In the genomic region with DNA sequence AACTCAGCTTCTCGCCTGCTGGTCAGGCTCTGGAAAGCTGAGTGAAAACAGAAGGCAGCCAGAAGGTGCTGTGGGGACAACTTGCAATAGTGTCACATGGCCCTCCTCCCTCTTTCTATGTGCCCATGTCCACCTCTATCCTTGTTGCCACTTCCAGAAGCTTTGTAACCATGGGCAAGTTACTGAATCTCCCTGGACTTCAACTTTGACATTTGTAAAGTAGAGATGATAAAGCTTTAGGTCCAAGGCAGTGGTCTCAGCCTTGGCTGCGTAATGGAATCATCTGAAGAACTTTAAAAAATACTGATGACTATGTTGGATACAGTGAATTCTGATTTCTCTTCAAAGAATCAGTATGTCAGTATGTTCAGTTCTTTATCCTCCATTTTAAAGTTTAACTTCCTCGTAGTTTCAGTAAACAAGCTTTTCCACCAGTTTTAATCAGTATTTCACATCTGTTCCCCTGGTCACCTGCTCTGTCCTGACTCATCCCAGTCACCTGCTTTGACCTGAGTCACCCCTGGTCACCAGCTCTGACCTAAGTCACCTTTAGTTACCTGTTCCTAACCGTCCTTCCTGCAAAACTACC, we compare ENCODE assay signal across 1 cellular context.
TF ChIP-seq lines count a peak whose summit lies in the region.

No MANE protein-coding gene starts in this region.

TF ChIP-seq in K562, 482 proteins besides CTCF, POLR2A, EP300 and RAD21 (continued from another document and continues in another):
- TF ChIP-seq IRF1 (CRISPR knock-in tag; IDR thresholded peaks at IDR 0.05; ENCODE audit: borderline replicate concordance) (no peak), ZZZ3 (IDR thresholded peaks at IDR 0.05) (no peak), HNRNPK (IDR thresholded peaks at IDR 0.05; ENCODE audit: low read depth, low read length, poor library complexity, severe bottlenecking) (no peak), ZNF77 (CRISPR knock-in tag; IDR thresholded peaks at IDR 0.05) (no peak), ZBTB33 (CRISPR knock-in tag; IDR thresholded peaks at IDR 0.05) (no peak), ATF3 (IDR thresholded peaks at IDR 0.05) (peak; percentile 88), ATF3 (CRISPR knock-in tag; conservative IDR thresholded peaks at IDR 0.05) (peak; percentile 51; the same call in 1 of the 2 replicates), CREBBP (IDR thresholded peaks at IDR 0.05; ENCODE audit: low read depth, low read length) (no peak), HMG20B (CRISPR knock-in tag; IDR thresholded peaks at IDR 0.05) (no peak), SRSF9 (IDR thresholded peaks at IDR 0.05; ENCODE audit: borderline replicate concordance, low read depth, low read length) (no peak), RB1 (IDR thresholded peaks at IDR 0.05; ENCODE audit: low read depth) (no peak), POLR3G (IDR thresholded peaks at IDR 0.05; ENCODE audit: extremely low read depth, insufficient read length, insufficient replicate concordance) (no peak), NBN (IDR thresholded peaks at IDR 0.05; ENCODE audit: low read depth) (no peak), DMBX1 (CRISPR knock-in tag; IDR thresholded peaks at IDR 0.05; ENCODE audit: borderline replicate concordance) (no peak), TAF1 (IDR thresholded peaks at IDR 0.05; ENCODE audit: control insufficient read depth, extremely low read depth, insufficient read depth, low read length, severe bottlenecking) (no peak), HIVEP1 (CRISPR knock-in tag; IDR thresholded peaks at IDR 0.05) (no peak), KAT7 (CRISPR knock-in tag; IDR thresholded peaks at IDR 0.05; ENCODE audit: borderline replicate concordance) (no peak), ZNF197 (CRISPR knock-in tag; IDR thresholded peaks at IDR 0.05; ENCODE audit: low read depth) (no peak; the same call in 1 of the 2 replicates), MEF2D (tag; conservative IDR thresholded peaks at IDR 0.05; ENCODE audit: low read depth) (peak; percentile 56; the same call in 1 of the 2 replicates), GTF2A2 (tag; IDR thresholded peaks at IDR 0.05) (0 out of 2 replicates have a peak, but pooled peaks have one; percentile 34), TAF9B (IDR thresholded peaks at IDR 0.05; ENCODE audit: partially characterized antibody) (no peak), FOXP4 (CRISPR knock-in tag; IDR thresholded peaks at IDR 0.05; ENCODE audit: borderline replicate concordance) (no peak), MEIS2 (IDR thresholded peaks at IDR 0.05; ENCODE audit: partially characterized antibody) (no peak), HES1 (IDR thresholded peaks at IDR 0.05; ENCODE audit: low read depth) (no peak), FOSL1 (tag; conservative IDR thresholded peaks at IDR 0.05) (peak; percentile 97), ARID3A (IDR thresholded peaks at IDR 0.05; ENCODE audit: borderline replicate concordance, low read depth, low read length) (no peak), TRIM24 (IDR thresholded peaks at IDR 0.05) (peak in 1 of 2 experiments; percentile 49; a peak in 1 of 4 replicates), KLF10 (CRISPR knock-in tag; IDR thresholded peaks at IDR 0.05) (no peak), MECOM (CRISPR knock-in tag; IDR thresholded peaks at IDR 0.05) (no peak), ZNF766 (CRISPR knock-in tag; conservative IDR thresholded peaks at IDR 0.05) (0 out of 2 replicates have a peak, but pooled peaks have one; percentile 56), PRDM10 (IDR thresholded peaks at IDR 0.05; ENCODE audit: partially characterized antibody) (no peak), ZKSCAN8 (CRISPR knock-in tag; IDR thresholded peaks at IDR 0.05) (no peak), E2F6 (IDR thresholded peaks at IDR 0.05; ENCODE audit: borderline replicate concordance in 1 of 2, extremely low read depth in 1 of 2, insufficient read depth in 1 of 2, insufficient read length in 1 of 2, low read depth in 1 of 2, low read length in 1 of 2, poor library complexity in 1 of 2, severe bottlenecking in 1 of 2) (no peak), RBFOX2 (IDR thresholded peaks at IDR 0.05; ENCODE audit: low read depth, low read length) (no peak)
- TF ChIP-seq, protein P1, sequence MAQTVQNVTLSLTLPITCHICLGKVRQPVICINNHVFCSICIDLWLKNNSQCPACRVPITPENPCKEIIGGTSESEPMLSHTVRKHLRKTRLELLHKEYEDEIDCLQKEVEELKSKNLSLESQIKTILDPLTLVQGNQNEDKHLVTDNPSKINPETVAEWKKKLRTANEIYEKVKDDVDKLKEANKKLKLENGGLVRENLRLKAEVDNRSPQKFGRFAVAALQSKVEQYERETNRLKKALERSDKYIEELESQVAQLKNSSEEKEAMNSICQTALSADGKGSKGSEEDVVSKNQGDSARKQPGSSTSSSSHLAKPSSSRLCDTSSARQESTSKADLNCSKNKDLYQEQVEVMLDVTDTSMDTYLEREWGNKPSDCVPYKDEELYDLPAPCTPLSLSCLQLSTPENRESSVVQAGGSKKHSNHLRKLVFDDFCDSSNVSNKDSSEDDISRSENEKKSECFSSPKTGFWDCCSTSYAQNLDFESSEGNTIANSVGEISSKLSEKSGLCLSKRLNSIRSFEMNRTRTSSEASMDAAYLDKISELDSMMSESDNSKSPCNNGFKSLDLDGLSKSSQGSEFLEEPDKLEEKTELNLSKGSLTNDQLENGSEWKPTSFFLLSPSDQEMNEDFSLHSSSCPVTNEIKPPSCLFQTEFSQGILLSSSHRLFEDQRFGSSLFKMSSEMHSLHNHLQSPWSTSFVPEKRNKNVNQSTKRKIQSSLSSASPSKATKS (CRISPR knock-in tag; IDR thresholded peaks at IDR 0.05), result no peak
- TF ChIP-seq, protein P2, sequence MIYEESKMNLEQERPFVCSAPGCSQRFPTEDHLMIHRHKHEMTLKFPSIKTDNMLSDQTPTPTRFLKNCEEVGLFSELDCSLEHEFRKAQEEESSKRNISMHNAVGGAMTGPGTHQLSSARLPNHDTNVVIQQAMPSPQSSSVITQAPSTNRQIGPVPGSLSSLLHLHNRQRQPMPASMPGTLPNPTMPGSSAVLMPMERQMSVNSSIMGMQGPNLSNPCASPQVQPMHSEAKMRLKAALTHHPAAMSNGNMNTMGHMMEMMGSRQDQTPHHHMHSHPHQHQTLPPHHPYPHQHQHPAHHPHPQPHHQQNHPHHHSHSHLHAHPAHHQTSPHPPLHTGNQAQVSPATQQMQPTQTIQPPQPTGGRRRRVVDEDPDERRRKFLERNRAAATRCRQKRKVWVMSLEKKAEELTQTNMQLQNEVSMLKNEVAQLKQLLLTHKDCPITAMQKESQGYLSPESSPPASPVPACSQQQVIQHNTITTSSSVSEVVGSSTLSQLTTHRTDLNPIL (CRISPR knock-in tag; IDR thresholded peaks at IDR 0.05), result no peak
- TF ChIP-seq, protein P3, sequence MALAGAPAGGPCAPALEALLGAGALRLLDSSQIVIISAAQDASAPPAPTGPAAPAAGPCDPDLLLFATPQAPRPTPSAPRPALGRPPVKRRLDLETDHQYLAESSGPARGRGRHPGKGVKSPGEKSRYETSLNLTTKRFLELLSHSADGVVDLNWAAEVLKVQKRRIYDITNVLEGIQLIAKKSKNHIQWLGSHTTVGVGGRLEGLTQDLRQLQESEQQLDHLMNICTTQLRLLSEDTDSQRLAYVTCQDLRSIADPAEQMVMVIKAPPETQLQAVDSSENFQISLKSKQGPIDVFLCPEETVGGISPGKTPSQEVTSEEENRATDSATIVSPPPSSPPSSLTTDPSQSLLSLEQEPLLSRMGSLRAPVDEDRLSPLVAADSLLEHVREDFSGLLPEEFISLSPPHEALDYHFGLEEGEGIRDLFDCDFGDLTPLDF (CRISPR knock-in tag; IDR thresholded peaks at IDR 0.05), result no peak
- TF ChIP-seq, protein P4, sequence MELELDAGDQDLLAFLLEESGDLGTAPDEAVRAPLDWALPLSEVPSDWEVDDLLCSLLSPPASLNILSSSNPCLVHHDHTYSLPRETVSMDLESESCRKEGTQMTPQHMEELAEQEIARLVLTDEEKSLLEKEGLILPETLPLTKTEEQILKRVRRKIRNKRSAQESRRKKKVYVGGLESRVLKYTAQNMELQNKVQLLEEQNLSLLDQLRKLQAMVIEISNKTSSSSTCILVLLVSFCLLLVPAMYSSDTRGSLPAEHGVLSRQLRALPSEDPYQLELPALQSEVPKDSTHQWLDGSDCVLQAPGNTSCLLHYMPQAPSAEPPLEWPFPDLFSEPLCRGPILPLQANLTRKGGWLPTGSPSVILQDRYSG (tag; conservative IDR thresholded peaks at IDR 0.05; ENCODE audit: low read depth), result peak; percentile 66; the same call in 1 of the 2 replicates
